ENCODE assay signal across 16 cellular contexts in genomic region chr3:32844322-32844654, GRCh38. TPM values are rescaled to one million over a fixed set of nuclear protein-coding genes. Genes with fewer than 3 reads are reported as not detected.
"Had no signal": no experiment of that assay in that cellular context is flagged by ENCODE, and none has a peak within 500 bp of the region (broad histone marks: within the 10 kb centered on the region; RNA-seq: fewer than 3 reads in every experiment).

No MANE protein-coding gene starts in this region.

- H3K9me3 Mint-ChIP-seq: activated naive CD4-positive, alpha-beta T cell treated with anti-CD3 and anti-CD28 coated beads, Interleukin-2, amount 10 ng/mL, durations not matched to agents 7 days and 5 days; activated T-helper 17 cell treated with anti-CD3 and anti-CD28 coated beads, Interleukin-2, amount 50 U/mL, for 72 hours; natural killer cell had no signal

- H3K27ac Mint-ChIP-seq: activated naive CD4-positive, alpha-beta T cell treated with anti-CD3 and anti-CD28 coated beads, Interleukin-2, amount 10 ng/mL, durations not matched to agents 7 days and 5 days; activated T-helper 17 cell treated with anti-CD3 and anti-CD28 coated beads, Interleukin-2, amount 50 U/mL, for 72 hours; natural killer cell had no signal

- DNase-seq: activated CD4-positive, alpha-beta T cell treated with anti-CD3 and anti-CD28 coated beads for 4 hours; activated naive CD4-positive, alpha-beta T cell treated with anti-CD3 and anti-CD28 coated beads, Interleukin-2, amount 10 ng/mL, durations not matched to agents 7 days and 5 days; central memory CD4-positive, alpha-beta T cell; effector CD8-positive, alpha-beta T cell; natural killer cell; stimulated activated CD4-positive, alpha-beta T cell treated with anti-CD3 and anti-CD28 coated beads, Interleukin-4, amount 100 ng/mL, for 1 hour; stimulated activated CD8-positive, alpha-beta memory T cell treated with anti-CD3 and anti-CD28 coated beads, Interleukin-4, amount 100 ng/mL, for 48 hours; stimulated activated naive CD8-positive, alpha-beta T cell treated with anti-CD3 and anti-CD28 coated beads, Interleukin-15, Interleukin-2, amounts not matched to agents 100 U/mL and 50 U/mL, for 24 hours; upper lobe of right lung; WERI-Rb-1 had no signal

- H3K27me3 ChIP-seq: upper lobe of right lung had no signal

- H3K4me3 ChIP-seq: coronary artery, suprapubic skin, upper lobe of right lung had no signal

- H3K36me3 Mint-ChIP-seq: activated naive CD4-positive, alpha-beta T cell treated with anti-CD3 and anti-CD28 coated beads, Interleukin-2, amount 10 ng/mL, durations not matched to agents 7 days and 5 days; natural killer cell had no signal

- H3K4me1 ChIP-seq: upper lobe of right lung had no signal

- H3K4me3 Mint-ChIP-seq: activated naive CD4-positive, alpha-beta T cell treated with anti-CD3 and anti-CD28 coated beads, Interleukin-2, amount 10 ng/mL, durations not matched to agents 7 days and 5 days; activated T-helper 17 cell treated with anti-CD3 and anti-CD28 coated beads, Interleukin-2, amount 50 U/mL, for 72 hours; natural killer cell had no signal

- H3K9me3 ChIP-seq: suprapubic skin, upper lobe of right lung had no signal

- H3K27ac ChIP-seq: coronary artery, suprapubic skin, upper lobe of right lung, WERI-Rb-1 had no signal

- ATAC-seq: activated T-helper 17 cell treated with anti-CD3 and anti-CD28 coated beads, Interleukin-2, amount 50 U/mL, for 72 hours; natural killer cell; stimulated activated naive CD8-positive, alpha-beta T cell treated with anti-CD3 and anti-CD28 coated beads, Interleukin-15, Interleukin-2, amounts not matched to agents 100 U/mL and 50 U/mL, for 24 hours; upper lobe of right lung had no signal

- H3K4me1 Mint-ChIP-seq: activated T-helper 17 cell treated with anti-CD3 and anti-CD28 coated beads, Interleukin-2, amount 50 U/mL, for 72 hours; natural killer cell had no signal

- H3K27me3 Mint-ChIP-seq: activated T-helper 17 cell treated with anti-CD3 and anti-CD28 coated beads, Interleukin-2, amount 50 U/mL, for 72 hours had no signal

- FAIRE-seq: frontal cortex had no signal

- H3K36me3 ChIP-seq: suprapubic skin, upper lobe of right lung, WERI-Rb-1 had no signal

RNA-seq across cellular contexts. Expression of gene TRIM71, which starts 26.5 kb away (rescaled TPM):
- total RNA-seq: lung microvascular endothelial cell, osteocyte, suprapubic skin had no signal
